29 cellular contexts compared by ENCODE assay signal in genomic region chr14:34906287-34906686, GRCh38.
"Had no signal": no experiment of that assay in that cellular context is flagged by ENCODE, and none has a peak within 500 bp of the region (broad histone marks: within the 10 kb centered on the region; RNA-seq: fewer than 3 reads in every experiment).

No MANE protein-coding gene starts in this region.

- H3K4me3 Mint-ChIP-seq: activated CD4-positive, alpha-beta memory T cell treated with anti-CD3 and anti-CD28 coated beads, Interleukin-2, amount 10 ng/mL, durations not matched to agents 7 days and 5 days; activated CD4-positive, alpha-beta T cell treated with anti-CD3 and anti-CD28 coated beads, Interleukin-2, amount 10 ng/mL, durations not matched to agents 7 days and 5 days; activated naive CD8-positive, alpha-beta T cell; activated T-cell treated with anti-CD3 and anti-CD28 coated beads, Interleukin-2, amount 50 U/mL, for 24 hours; activated T-cell treated with anti-CD3 and anti-CD28 coated beads, Interleukin-2, amount 50 U/mL, for 72 hours; central memory CD8-positive, alpha-beta T cell; effector memory CD8-positive, alpha-beta T cell; WTC11 had no signal

- H3K4me1 Mint-ChIP-seq: activated CD4-positive, alpha-beta memory T cell treated with anti-CD3 and anti-CD28 coated beads, Interleukin-2, amount 10 ng/mL, durations not matched to agents 7 days and 5 days; activated CD4-positive, alpha-beta T cell treated with anti-CD3 and anti-CD28 coated beads, Interleukin-2, amount 10 ng/mL, durations not matched to agents 7 days and 5 days; central memory CD8-positive, alpha-beta T cell; WTC11 had no signal

- H3K4me1 ChIP-seq: esophagus muscularis mucosa, foreskin keratinocyte, gastrocnemius medialis, heart left ventricle had no signal

- H3K36me3 ChIP-seq: brain microvascular endothelial cell, esophagus muscularis mucosa, gastrocnemius medialis, heart left ventricle had no signal

- H3K9me3 Mint-ChIP-seq: activated CD4-positive, alpha-beta memory T cell treated with anti-CD3 and anti-CD28 coated beads, Interleukin-2, amount 10 ng/mL, durations not matched to agents 7 days and 5 days; activated CD4-positive, alpha-beta T cell treated with anti-CD3 and anti-CD28 coated beads, Interleukin-2, amount 10 ng/mL, durations not matched to agents 7 days and 5 days; activated T-cell treated with anti-CD3 and anti-CD28 coated beads, Interleukin-2, amount 50 U/mL, for 24 hours; activated T-cell treated with anti-CD3 and anti-CD28 coated beads, Interleukin-2, amount 50 U/mL, for 72 hours; central memory CD8-positive, alpha-beta T cell; effector memory CD8-positive, alpha-beta T cell; WTC11 had no signal

- H3K27me3 ChIP-seq: brain microvascular endothelial cell, esophagus muscularis mucosa, foreskin keratinocyte, gastrocnemius medialis, heart left ventricle had no signal

- H3K27ac ChIP-seq: brain microvascular endothelial cell, coronary artery, esophagus muscularis mucosa, foreskin keratinocyte, gastrocnemius medialis, heart left ventricle had no signal

- H3K36me3 Mint-ChIP-seq: WTC11 had no signal

- H3K4me3 ChIP-seq: coronary artery, esophagus muscularis mucosa, gastrocnemius medialis, heart left ventricle had no signal

- H3K9me3 ChIP-seq: esophagus muscularis mucosa, gastrocnemius medialis, heart left ventricle had no signal

- H3K27ac Mint-ChIP-seq: activated CD4-positive, alpha-beta memory T cell treated with anti-CD3 and anti-CD28 coated beads, Interleukin-2, amount 10 ng/mL, durations not matched to agents 7 days and 5 days; activated CD4-positive, alpha-beta T cell treated with anti-CD3 and anti-CD28 coated beads, Interleukin-2, amount 10 ng/mL, durations not matched to agents 7 days and 5 days; activated naive CD8-positive, alpha-beta T cell; activated T-cell treated with anti-CD3 and anti-CD28 coated beads, Interleukin-2, amount 50 U/mL, for 24 hours; activated T-cell treated with anti-CD3 and anti-CD28 coated beads, Interleukin-2, amount 50 U/mL, for 72 hours; effector memory CD8-positive, alpha-beta T cell; WTC11 had no signal

- H3K27me3 Mint-ChIP-seq: activated CD4-positive, alpha-beta memory T cell treated with anti-CD3 and anti-CD28 coated beads, Interleukin-2, amount 10 ng/mL, durations not matched to agents 7 days and 5 days; activated CD4-positive, alpha-beta T cell treated with anti-CD3 and anti-CD28 coated beads, Interleukin-2, amount 10 ng/mL, durations not matched to agents 7 days and 5 days; activated naive CD8-positive, alpha-beta T cell; activated T-cell treated with anti-CD3 and anti-CD28 coated beads, Interleukin-2, amount 50 U/mL, for 24 hours; central memory CD8-positive, alpha-beta T cell; effector memory CD8-positive, alpha-beta T cell had no signal

- DNase-seq: activated CD4-positive, alpha-beta memory T cell treated with anti-CD3 and anti-CD28 coated beads, Interleukin-2, amount 10 ng/mL, durations not matched to agents 7 days and 5 days; activated CD4-positive, alpha-beta T cell treated with anti-CD3 and anti-CD28 coated beads for 1 hour; activated CD4-positive, alpha-beta T cell treated with anti-CD3 and anti-CD28 coated beads for 4 hours; activated CD4-positive, alpha-beta T cell treated with anti-CD3 and anti-CD28 coated beads, Interleukin-2, amount 10 ng/mL, durations not matched to agents 7 days and 5 days; activated CD4-positive, alpha-beta T cell treated with anti-CD3 and anti-CD28 coated beads, Interleukin-2, amount 50 U/mL, for 4 hours; activated CD8-positive, alpha-beta memory T cell treated with anti-CD3 and anti-CD28 coated beads, Interleukin-2, amount 50 U/mL, for 48 hours; activated gamma-delta T cell; activated naive CD4-positive, alpha-beta T cell; activated naive CD4-positive, alpha-beta T cell treated with anti-CD3 and anti-CD28 coated beads, Interleukin-2, amount 50 U/mL, for 16 hours; activated T-cell treated with anti-CD3 and anti-CD28 coated beads for 4 hours; activated T-cell treated with anti-CD3 and anti-CD28 coated beads, Interleukin-2, amount 50 U/mL, for 24 hours; activated T-cell treated with anti-CD3 and anti-CD28 coated beads, Interleukin-2, amount 50 U/mL, for 72 hours; amniotic stem cell; anterior cingulate cortex; brain microvascular endothelial cell; dermis blood vessel endothelial cell; effector CD4-positive, alpha-beta T cell; effector memory CD8-positive, alpha-beta T cell; erythroblast; foreskin keratinocyte; gastrocnemius medialis; glutamatergic neuron; heart left ventricle; T-helper 2 cell had no signal

- ATAC-seq: activated T-cell treated with anti-CD3 and anti-CD28 coated beads, Interleukin-2, amount 50 U/mL, for 72 hours; effector memory CD8-positive, alpha-beta T cell; foreskin keratinocyte; gastrocnemius medialis; heart left ventricle; WTC11 had no signal
